In genomic region chr7:149872419-149873073, GRCh38 we compare ENCODE assay signal across 8 cellular contexts. TPM values are rescaled to one million over a fixed set of nuclear protein-coding genes. Genes with fewer than 3 reads are reported as not detected.
DNase-seq lines count a peak whose midpoint lies in the region; ATAC-seq and TF ChIP-seq lines count a peak whose summit lies in the region.

No MANE protein-coding gene starts in this region.

- peaks cover 11% of the 10 kb centered on the region; the same call in 1 of the 2 replicates for H3F3A ChIP-seq in GM23338 (replicated peaks; ENCODE audit: low read depth)

- peak in 1 of 2 experiments; percentile 17; a peak in 1 of 4 replicates for TF ChIP-seq CTCF in GM23338 (conservative IDR thresholded peaks at IDR 0.05; ENCODE audit: low read depth in 2 of 2)

- no peaks in the 10 kb centered on the region for H3K27me3 Mint-ChIP-seq in CD8-positive, alpha-beta memory T cell
- peaks cover 13% of the 10 kb centered on the region for H3K27me3 Mint-ChIP-seq in GM23338 (ENCODE audit: insufficient read depth, low read depth, poor library complexity)
- no peaks in the 10 kb centered on the region for H3K27me3 Mint-ChIP-seq in activated naive CD8-positive, alpha-beta T cell treated with anti-CD3 and anti-CD28 coated beads, Interleukin-2, amount 50 U/mL, for 24 hours

- peak overlapping the region in 7 of 8 donors; percentile 71 to 92 (median 83) for H3K27ac Mint-ChIP-seq in CD8-positive, alpha-beta memory T cell
- H3K27ac Mint-ChIP-seq in GM23338, result no peak overlapping the region
- H3K27ac Mint-ChIP-seq in activated naive CD8-positive, alpha-beta T cell treated with anti-CD3 and anti-CD28 coated beads, Interleukin-2, amount 50 U/mL, for 24 hours, result peak overlapping the region; percentile 91

- no peaks in the 10 kb centered on the region for H3K9me3 ChIP-seq in CD8-positive, alpha-beta memory T cell (ENCODE audit: low read length)
- H3K9me3 ChIP-seq in neuron (ENCODE audit: low read length), result no peaks in the 10 kb centered on the region

- H3K4me2 ChIP-seq in GM23338, result peak overlapping the region; percentile 79

- intact Hi-C loops in head of caudate nucleus (cut with DNase I), result loop anchor here (5.0 to 10.0 kb wide), 2 partner anchors 35 to 502 kb away; partner anchors contain the start of genes ZNF775 and ZNF862

- H3K4me3 ChIP-seq in CD8-positive, alpha-beta memory T cell (ENCODE audit: low read length), result peak overlapping the region; percentile 77
- H3K4me3 ChIP-seq in GM23338, result peak overlapping the region; percentile 83
- H3K4me3 ChIP-seq in neuron (ENCODE audit: low read length), result peak overlapping the region; percentile 88

- POLR2A ChIA-PET in CD8-positive, alpha-beta memory T cell (lab: Charles Lee), result interaction anchor here (3.0 kb wide), 1 partner anchor 33 kb away, joined by 20 read pairs; the partner anchor contains the start of gene ZNF862

- H3K4me3 Mint-ChIP-seq in CD8-positive, alpha-beta memory T cell, result peak overlapping the region; percentile 88 to 97 (median 89)
- H3K4me3 Mint-ChIP-seq in GM23338, result peak overlapping the region; percentile 74
- peak overlapping the region; percentile 90 for H3K4me3 Mint-ChIP-seq in activated naive CD8-positive, alpha-beta T cell treated with anti-CD3 and anti-CD28 coated beads, Interleukin-2, amount 50 U/mL, for 24 hours

- H3K4me1 Mint-ChIP-seq in CD8-positive, alpha-beta memory T cell, result peaks cover 71 to 83% (median 78%) of the 10 kb centered on the region in 3 donors
- peaks cover 14% of the 10 kb centered on the region; the same call in 2 of the 3 replicates for H3K4me1 Mint-ChIP-seq in GM23338
- peaks cover 73% of the 10 kb centered on the region for H3K4me1 Mint-ChIP-seq in activated naive CD8-positive, alpha-beta T cell treated with anti-CD3 and anti-CD28 coated beads, Interleukin-2, amount 50 U/mL, for 24 hours

- peaks cover 71% of the 10 kb centered on the region for H3K4me1 ChIP-seq in CD8-positive, alpha-beta memory T cell (ENCODE audit: insufficient read depth, low read length)
- H3K4me1 ChIP-seq in GM23338 (ENCODE audit: insufficient read depth) (peaks cover 6% of the 10 kb centered on the region; the same call in 1 of the 2 replicates), neuron (ENCODE audit: insufficient read depth, low read length) (peaks cover 15% of the 10 kb centered on the region)

- no peaks in the 10 kb centered on the region for H3K79me2 ChIP-seq in GM23338 (replicated peaks; ENCODE audit: insufficient read depth)

- no peaks in the 10 kb centered on the region for H3K36me3 ChIP-seq in CD8-positive, alpha-beta memory T cell (ENCODE audit: insufficient read depth, low read length)
- H3K36me3 ChIP-seq in GM23338 (ENCODE audit: insufficient read depth) (no peaks in the 10 kb centered on the region), neuron (ENCODE audit: insufficient read depth, low read length) (peaks cover 7% of the 10 kb centered on the region)

- no peak for DNase-seq in CD8-positive, alpha-beta memory T cell
- DNase-seq in GM23338 (ENCODE audit: low spot score) (peak; percentile 78), NCI-H460 (ENCODE audit: extremely low read depth, low read depth) (peak; percentile 76), head of caudate nucleus (peak; percentile 64 to 92 (median 82)), GOT3 (lab: John Stamatoyannopoulos, UW) (no peak)
- peak; percentile 50 for DNase-seq in activated naive CD8-positive, alpha-beta T cell treated with anti-CD3 and anti-CD28 coated beads, Interleukin-2, amount 50 U/mL, for 24 hours

- no peaks in the 10 kb centered on the region for H3K9me3 Mint-ChIP-seq in CD8-positive, alpha-beta memory T cell
- no peaks in the 10 kb centered on the region for H3K9me3 Mint-ChIP-seq in GM23338
- H3K9me3 Mint-ChIP-seq in activated naive CD8-positive, alpha-beta T cell treated with anti-CD3 and anti-CD28 coated beads, Interleukin-2, amount 50 U/mL, for 24 hours, result no peaks in the 10 kb centered on the region

- H3K27me3 ChIP-seq in CD8-positive, alpha-beta memory T cell (ENCODE audit: insufficient read depth, low read length, poor library complexity, severe bottlenecking), result no peaks in the 10 kb centered on the region
- H3K27me3 ChIP-seq in GM23338 (ENCODE audit: insufficient read depth), result peaks cover 24% of the 10 kb centered on the region
- no peaks in the 10 kb centered on the region for H3K27me3 ChIP-seq in neuron (ENCODE audit: insufficient read depth, low read length)

- peaks cover 2 to 16% (median 2%) of the 10 kb centered on the region in 3 donors for H3K36me3 Mint-ChIP-seq in CD8-positive, alpha-beta memory T cell
- H3K36me3 Mint-ChIP-seq in GM23338 (ENCODE audit: low read depth), result no peaks in the 10 kb centered on the region
- peaks cover 20% of the 10 kb centered on the region for H3K36me3 Mint-ChIP-seq in activated naive CD8-positive, alpha-beta T cell treated with anti-CD3 and anti-CD28 coated beads, Interleukin-2, amount 50 U/mL, for 24 hours (ENCODE audit: low read depth)

- H4K20me1 ChIP-seq in GM23338 (replicated peaks; ENCODE audit: insufficient read depth), result 0 out of 2 replicates have a peak, but pooled peaks cover 4% of the 10 kb centered on the region

- H3K27ac ChIP-seq in CD8-positive, alpha-beta memory T cell (ENCODE audit: low read depth, low read length), result peak overlapping the region; percentile 67
- no peak overlapping the region for H3K27ac ChIP-seq in GM23338 (ENCODE audit: low read depth)

- H2AFZ ChIP-seq in GM23338, result peak overlapping the region; percentile 66
- H2AFZ ChIP-seq in neuron (ENCODE audit: low read depth, low read length), result peak overlapping the region; percentile 91

- H3K9me2 ChIP-seq in GM23338 (ENCODE audit: insufficient read depth), result no peaks in the 10 kb centered on the region

- ATAC-seq in GM23338, result peak; percentile 46
- no peak for ATAC-seq in activated naive CD8-positive, alpha-beta T cell treated with anti-CD3 and anti-CD28 coated beads, Interleukin-2, amount 50 U/mL, for 24 hours
- no peak for ATAC-seq in HG03135 (IDR thresholded peaks at IDR 0.05; ENCODE audit: unreplicated experiment)

- CTCF ChIA-PET in CD8-positive, alpha-beta memory T cell (lab: Charles Lee), result interaction anchor here (3.8 to 4.8 kb wide), 2 partner anchors 11 to 33 kb away, joined by 14 to 27 read pairs; partner anchors contain the start of gene ZNF862

TF ChIP-seq in GM23338, 12 proteins besides CTCF, POLR2A, EP300 and RAD21:
- 0 out of 2 replicates have a peak, but pooled peaks have one; percentile 44 for TF ChIP-seq CREB1 (CRISPR knock-in tag; IDR thresholded peaks at IDR 0.05; ENCODE audit: low read depth)
- TF ChIP-seq, protein P1, sequence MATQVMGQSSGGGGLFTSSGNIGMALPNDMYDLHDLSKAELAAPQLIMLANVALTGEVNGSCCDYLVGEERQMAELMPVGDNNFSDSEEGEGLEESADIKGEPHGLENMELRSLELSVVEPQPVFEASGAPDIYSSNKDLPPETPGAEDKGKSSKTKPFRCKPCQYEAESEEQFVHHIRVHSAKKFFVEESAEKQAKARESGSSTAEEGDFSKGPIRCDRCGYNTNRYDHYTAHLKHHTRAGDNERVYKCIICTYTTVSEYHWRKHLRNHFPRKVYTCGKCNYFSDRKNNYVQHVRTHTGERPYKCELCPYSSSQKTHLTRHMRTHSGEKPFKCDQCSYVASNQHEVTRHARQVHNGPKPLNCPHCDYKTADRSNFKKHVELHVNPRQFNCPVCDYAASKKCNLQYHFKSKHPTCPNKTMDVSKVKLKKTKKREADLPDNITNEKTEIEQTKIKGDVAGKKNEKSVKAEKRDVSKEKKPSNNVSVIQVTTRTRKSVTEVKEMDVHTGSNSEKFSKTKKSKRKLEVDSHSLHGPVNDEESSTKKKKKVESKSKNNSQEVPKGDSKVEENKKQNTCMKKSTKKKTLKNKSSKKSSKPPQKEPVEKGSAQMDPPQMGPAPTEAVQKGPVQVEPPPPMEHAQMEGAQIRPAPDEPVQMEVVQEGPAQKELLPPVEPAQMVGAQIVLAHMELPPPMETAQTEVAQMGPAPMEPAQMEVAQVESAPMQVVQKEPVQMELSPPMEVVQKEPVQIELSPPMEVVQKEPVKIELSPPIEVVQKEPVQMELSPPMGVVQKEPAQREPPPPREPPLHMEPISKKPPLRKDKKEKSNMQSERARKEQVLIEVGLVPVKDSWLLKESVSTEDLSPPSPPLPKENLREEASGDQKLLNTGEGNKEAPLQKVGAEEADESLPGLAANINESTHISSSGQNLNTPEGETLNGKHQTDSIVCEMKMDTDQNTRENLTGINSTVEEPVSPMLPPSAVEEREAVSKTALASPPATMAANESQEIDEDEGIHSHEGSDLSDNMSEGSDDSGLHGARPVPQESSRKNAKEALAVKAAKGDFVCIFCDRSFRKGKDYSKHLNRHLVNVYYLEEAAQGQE (IDR thresholded peaks at IDR 0.05; ENCODE audit: unreplicated experiment), result no peak

RNA-seq across cellular contexts. Expression of gene ATP6V0E2, which starts 1.2 kb away (rescaled TPM):
- total RNA-seq in CD8-positive, alpha-beta memory T cell, result 10 to 100 TPM; 68.3 to 76.2 TPM
- 144 TPM for polyA plus RNA-seq in CD8-positive, alpha-beta memory T cell
- total RNA-seq in GM23338 (2014; rRNA removed; shearing (Covaris generic)), result 18.8 and 34.7 TPM in 2 replicates
- polyA plus RNA-seq in GM23338 (2016; fragmentation: Nextera tagmentation; extraction: Ambion mirVana), result 14.8 and 15.6 TPM in 2 replicates
- 20.0 and 28.4 TPM in 2 replicates for total RNA-seq in NCI-H460 (2014; rRNA removed; shearing (Covaris generic))
- 52.4 and 123 TPM in 2 replicates for polyA plus RNA-seq in NCI-H460 (2014; cell fraction: nucleus; rRNA removed)

RNA-seq across cellular contexts. Expression of gene ZNF862, which starts 34.4 kb away (rescaled TPM):
- total RNA-seq in CD8-positive, alpha-beta memory T cell, result 10 to 100 TPM; 12.3 to 13.2 TPM
- 6.8 TPM for polyA plus RNA-seq in CD8-positive, alpha-beta memory T cell
- 1.6 and 2.3 TPM in 2 replicates for total RNA-seq in GM23338 (2014; rRNA removed; shearing (Covaris generic))
- 0.64 and 0.94 TPM in 2 replicates for polyA plus RNA-seq in GM23338 (2016; fragmentation: Nextera tagmentation; extraction: Ambion mirVana)
- 4.6 and 8.3 TPM in 2 replicates for total RNA-seq in NCI-H460 (2014; rRNA removed; shearing (Covaris generic))
- 7.1 and 13.2 TPM in 2 replicates for polyA plus RNA-seq in NCI-H460 (2014; cell fraction: nucleus; rRNA removed)

Comparison
In these comparisons a context has a peak if more than half of its experiments do, and no peak if none do; other contexts are left out.
1. DNase-seq: peak in GM23338 (single experiment), NCI-H460 (single experiment), activated naive CD8-positive, alpha-beta T cell treated with anti-CD3 and anti-CD28 coated beads, Interleukin-2, amount 50 U/mL, for 24 hours (single experiment) and head of caudate nucleus (42 of 42); none in CD8-positive, alpha-beta memory T cell (0 of 5) and GOT3 (single experiment).
2. Peak in every context shown above with its lines, with median percentiles within 50 percentile points of each other: H3K4me3 ChIP-seq and H3K4me3 Mint-ChIP-seq.